9 cellular contexts compared by ENCODE assay signal in genomic region chr13:113862191-113862765, GRCh38. TPM values are rescaled to one million over a fixed set of nuclear protein-coding genes. Genes with fewer than 3 reads are reported as not detected.
DNase-seq lines count a peak whose midpoint lies in the region; ATAC-seq and TF ChIP-seq lines count a peak whose summit lies in the region.
"Had no signal": no experiment of that assay in that cellular context is flagged by ENCODE, and none has a peak within 500 bp of the region (broad histone marks: within the 10 kb centered on the region; RNA-seq: fewer than 3 reads in every experiment).

No MANE protein-coding gene starts in this region.

- H3K4me3 Mint-ChIP-seq in activated T-cell treated with anti-CD3 and anti-CD28 coated beads, Interleukin-2, amount 50 U/mL, for 4 hours, result peak overlapping the region; percentile 68

- H3K9me3 Mint-ChIP-seq in activated T-cell treated with anti-CD3 and anti-CD28 coated beads, Interleukin-2, amount 50 U/mL, for 4 hours, result no peaks in the 10 kb centered on the region

- TF ChIP-seq CTCF in cardiac fibroblast (IDR thresholded peaks at IDR 0.05; ENCODE audit: low read depth, low read length), result no peak
- TF ChIP-seq CTCF in upper lobe of right lung (IDR thresholded peaks at IDR 0.05), result no peak

- H3K27me3 ChIP-seq in upper lobe of right lung, result peaks cover 16% of the 10 kb centered on the region
- H3K27me3 ChIP-seq: adrenal gland had no signal

- DNase-seq in activated T-cell treated with anti-CD3 and anti-CD28 coated beads, Interleukin-2, amount 50 U/mL, for 4 hours, result no peak
- DNase-seq in activated T-cell treated with anti-CD3 and anti-CD28 coated beads, Interleukin-2, amount 50 U/mL, for 48 hours, result no peak
- no peak for DNase-seq in cardiac fibroblast (ENCODE audit: low read depth in 2 of 2)
- peak; percentile 88 for DNase-seq in mesenteric fat pad (ENCODE audit: low spot score)
- DNase-seq in upper lobe of right lung, result no peak
- DNase-seq in NK-92 treated with Interleukin-12 subunit alpha and Interleukin-12 subunit beta, amount 100 ng/mL, for 24 hours (lab: John Stamatoyannopoulos, UW), result no peak

- H3K4me1 Mint-ChIP-seq in activated T-cell treated with anti-CD3 and anti-CD28 coated beads, Interleukin-2, amount 50 U/mL, for 4 hours (ENCODE audit: low read depth), result peaks cover 10% of the 10 kb centered on the region

- H3K36me3 Mint-ChIP-seq in activated T-cell treated with anti-CD3 and anti-CD28 coated beads, Interleukin-2, amount 50 U/mL, for 4 hours (ENCODE audit: insufficient read depth), result no peaks in the 10 kb centered on the region

- ATAC-seq in activated T-cell treated with anti-CD3 and anti-CD28 coated beads, Interleukin-2, amount 50 U/mL, for 4 hours, result no peak
- no peak for ATAC-seq in upper lobe of right lung
- no peak for ATAC-seq in HG03139 (IDR thresholded peaks at IDR 0.05; ENCODE audit: unreplicated experiment)
- no peak for ATAC-seq in HG03520 (IDR thresholded peaks at IDR 0.05; ENCODE audit: unreplicated experiment)

- peaks cover 40% of the 10 kb centered on the region for H3K27me3 Mint-ChIP-seq in activated T-cell treated with anti-CD3 and anti-CD28 coated beads, Interleukin-2, amount 50 U/mL, for 4 hours (ENCODE audit: low read depth)

- H3K4me1 ChIP-seq in upper lobe of right lung, result peaks cover 28% of the 10 kb centered on the region

- H3K27ac ChIP-seq in upper lobe of right lung, result peak overlapping the region; percentile 87

- intact Hi-C loops in upper lobe of right lung (cut with DNase I), result no loop called here

- H3K9me3 ChIP-seq in upper lobe of right lung, result no peaks in the 10 kb centered on the region
- H3K9me3 ChIP-seq: adrenal gland had no signal

- peak overlapping the region; percentile 57 to 77 for H3K4me3 ChIP-seq in cardiac fibroblast (replicated peaks in 1 of 2; ENCODE audit: low read depth in 2 of 2, low read length in 2 of 2)
- H3K4me3 ChIP-seq in upper lobe of right lung, result peak overlapping the region; percentile 71

- H3K36me3 ChIP-seq in upper lobe of right lung, result no peaks in the 10 kb centered on the region
- H3K36me3 ChIP-seq: adrenal gland had no signal

RNA-seq across cellular contexts. Expression of gene GAS6, which starts 1.6 kb away (rescaled TPM):
- under 1 TPM; 0.61 to 0.84 (median 0.71) TPM for total RNA-seq in activated T-cell treated with anti-CD3 and anti-CD28 coated beads, Interleukin-2, amount 50 U/mL, for 4 hours
- total RNA-seq in mesenteric fat pad (88.6 TPM), upper lobe of right lung (197 TPM)

Comparison
In these comparisons a context has a peak if more than half of its experiments do, and no peak if none do; other contexts are left out.
1. RNA of gene GAS6, which starts 1.6 kb away (total RNA-seq): 197 TPM in upper lobe of right lung (single experiment) and 88.6 TPM in mesenteric fat pad (single experiment); 0.61 to 0.84 TPM in activated T-cell treated with anti-CD3 and anti-CD28 coated beads, Interleukin-2, amount 50 U/mL, for 4 hours; every median in the first group is over 10 times any median in the second.